ENCODE assay signal across 13 cellular contexts in genomic region chr7:151307536-151307935, GRCh38.
"Had no signal": no experiment of that assay in that cellular context is flagged by ENCODE, and none has a peak within 500 bp of the region (broad histone marks: within the 10 kb centered on the region; RNA-seq: fewer than 3 reads in every experiment).

No MANE protein-coding gene starts in this region.

- H3K36me3 ChIP-seq: sigmoid colon, suprapubic skin, thyroid gland had no signal

- H3K9me3 ChIP-seq: suprapubic skin, thyroid gland had no signal

- H3K4me1 ChIP-seq: foreskin keratinocyte had no signal

- H3K9me3 Mint-ChIP-seq: dendritic cell treated with granulocyte-macrophage colony-stimulating factor and Interleukin-4, amounts not matched to agents 40 ng/mL and 50 ng/mL, for 4 days; type B pancreatic cell had no signal

- H3K27ac ChIP-seq: foreskin keratinocyte, sigmoid colon, skin epidermis, suprapubic skin, thyroid gland had no signal

- H3K4me3 Mint-ChIP-seq: dendritic cell treated with granulocyte-macrophage colony-stimulating factor and Interleukin-4, amounts not matched to agents 40 ng/mL and 50 ng/mL, for 4 days; immature natural killer cell; naive thymus-derived CD4-positive, alpha-beta T cell; nephron progenitor cell; type B pancreatic cell had no signal

- ATAC-seq: foreskin keratinocyte; naive thymus-derived CD4-positive, alpha-beta T cell; stimulated activated naive CD8-positive, alpha-beta T cell treated with anti-CD3 and anti-CD28 coated beads, Interleukin-15, Interleukin-2, amounts not matched to agents 100 U/mL and 50 U/mL, for 24 hours had no signal

- H3K36me3 Mint-ChIP-seq: immature natural killer cell, type B pancreatic cell had no signal

- H3K27ac Mint-ChIP-seq: dendritic cell treated with granulocyte-macrophage colony-stimulating factor and Interleukin-4, amounts not matched to agents 40 ng/mL and 50 ng/mL, for 4 days; immature natural killer cell; naive thymus-derived CD4-positive, alpha-beta T cell; nephron progenitor cell; type B pancreatic cell had no signal

- H3K27me3 ChIP-seq: thyroid gland had no signal

- H3K4me3 ChIP-seq: sigmoid colon, skin epidermis, suprapubic skin, thyroid gland had no signal

- DNase-seq: erythroblast; foreskin keratinocyte; immature natural killer cell; naive thymus-derived CD4-positive, alpha-beta T cell; nephron progenitor cell; sigmoid colon; stimulated activated CD4-positive, alpha-beta T cell treated with anti-CD3 and anti-CD28 coated beads, Interleukin-12 subunit alpha, Interleukin-12 subunit beta, amount 100 ng/mL, for 4 hours; stimulated activated naive CD8-positive, alpha-beta T cell treated with anti-CD3 and anti-CD28 coated beads, Interleukin-15, Interleukin-2, amounts not matched to agents 100 U/mL and 50 U/mL, for 24 hours; thyroid gland had no signal
